1 cellular context compared by ENCODE assay signal in the genomic region with DNA sequence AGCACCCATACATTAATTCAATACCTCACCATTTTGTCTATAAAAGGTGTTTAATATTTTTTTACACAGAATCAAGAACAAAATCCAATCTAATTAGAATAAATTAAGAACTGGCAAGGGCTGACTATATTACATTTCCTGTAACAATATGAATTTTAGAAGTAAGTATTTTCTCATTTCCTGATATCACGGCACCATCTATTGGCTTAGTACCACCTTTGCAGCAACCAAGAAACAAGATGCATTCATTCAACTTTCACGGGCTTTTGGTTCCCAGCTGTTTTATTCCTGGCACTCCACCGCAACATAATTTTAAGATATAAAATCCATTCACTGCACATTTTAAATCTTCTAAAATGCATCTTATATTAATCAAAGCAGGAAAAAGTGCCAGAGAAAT.
TF ChIP-seq lines count a peak whose summit lies in the region.

No MANE protein-coding gene starts in this region.

TF ChIP-seq in K562, 482 proteins besides CTCF, POLR2A, EP300 and RAD21:
- no peak for TF ChIP-seq GTF2E2 (tag; IDR thresholded peaks at IDR 0.05)
- TF ChIP-seq CTCFL (IDR thresholded peaks at IDR 0.05; ENCODE audit: borderline replicate concordance, insufficient read depth, low read depth, low read length, poor library complexity, severe bottlenecking), result no peak
- TF ChIP-seq, protein P1, sequence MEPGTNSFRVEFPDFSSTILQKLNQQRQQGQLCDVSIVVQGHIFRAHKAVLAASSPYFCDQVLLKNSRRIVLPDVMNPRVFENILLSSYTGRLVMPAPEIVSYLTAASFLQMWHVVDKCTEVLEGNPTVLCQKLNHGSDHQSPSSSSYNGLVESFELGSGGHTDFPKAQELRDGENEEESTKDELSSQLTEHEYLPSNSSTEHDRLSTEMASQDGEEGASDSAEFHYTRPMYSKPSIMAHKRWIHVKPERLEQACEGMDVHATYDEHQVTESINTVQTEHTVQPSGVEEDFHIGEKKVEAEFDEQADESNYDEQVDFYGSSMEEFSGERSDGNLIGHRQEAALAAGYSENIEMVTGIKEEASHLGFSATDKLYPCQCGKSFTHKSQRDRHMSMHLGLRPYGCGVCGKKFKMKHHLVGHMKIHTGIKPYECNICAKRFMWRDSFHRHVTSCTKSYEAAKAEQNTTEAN (CRISPR knock-in tag; IDR thresholded peaks at IDR 0.05), result no peak
- no peak for TF ChIP-seq MCM7 (IDR thresholded peaks at IDR 0.05)
- no peak for TF ChIP-seq CSDE1 (IDR thresholded peaks at IDR 0.05)
- TF ChIP-seq DMBX1 (CRISPR knock-in tag; IDR thresholded peaks at IDR 0.05; ENCODE audit: borderline replicate concordance), result no peak
- no peak for TF ChIP-seq POLR2H (tag; IDR thresholded peaks at IDR 0.05; ENCODE audit: low read depth)
- TF ChIP-seq FOXO4 (CRISPR knock-in tag; IDR thresholded peaks at IDR 0.05), result no peak
